27 cellular contexts compared by ENCODE assay signal in the genomic region with DNA sequence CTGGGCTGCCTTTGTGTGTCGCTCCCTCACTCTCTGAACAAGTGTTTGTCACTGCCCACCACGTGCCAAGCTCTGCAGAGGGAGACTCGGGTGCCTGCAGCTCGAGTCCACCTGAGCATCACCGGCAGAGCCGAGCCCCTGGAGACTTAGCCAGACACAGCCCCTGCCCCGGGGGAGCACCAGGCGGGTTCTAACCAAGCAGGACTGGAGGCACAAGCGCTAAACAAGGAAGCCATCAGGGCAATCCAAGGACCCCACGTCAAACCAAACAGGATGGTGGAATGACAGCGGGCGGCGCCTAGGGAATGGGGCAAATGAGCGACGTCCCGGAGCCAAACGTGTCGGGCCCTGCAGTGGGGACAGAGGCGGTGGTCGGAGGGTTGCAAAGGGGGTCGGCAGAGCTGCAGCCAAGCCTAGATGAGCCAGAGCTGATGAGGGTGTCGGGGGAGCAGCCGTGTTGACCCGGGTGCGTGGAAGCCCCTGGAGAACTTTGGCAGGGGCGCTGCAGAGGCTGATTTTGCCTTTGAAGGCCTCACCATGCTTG. TPM values are rescaled to one million over a fixed set of nuclear protein-coding genes. Genes with fewer than 3 reads are reported as not detected.
A peak's percentile ranks its signal among the peaks of the same experiment; 100 is the strongest.
DNase-seq lines count a peak whose midpoint lies in the region; ATAC-seq, FAIRE-seq and TF ChIP-seq lines count a peak whose summit lies in the region.
"Had no signal": no experiment of that assay in that cellular context is flagged by ENCODE, and none has a peak within 500 bp of the region (broad histone marks: within the 10 kb centered on the region; RNA-seq: fewer than 3 reads in every experiment).

No MANE protein-coding gene starts in this region.

- H3K4me3 ChIP-seq in A549, result no peak overlapping the region
- H3K4me3 ChIP-seq in BLaER1, result peak overlapping the region; percentile 43; the same call in 1 of the 2 replicates
- H3K4me3 ChIP-seq in neuronal stem cell (ENCODE audit: low read length in 2 of 2), result no peak overlapping the region
- H3K4me3 ChIP-seq: neural progenitor cell, PC-9 had no signal

- no peak for TF ChIP-seq POLR2A in A549 (IDR thresholded peaks at IDR 0.05; ENCODE audit: low read length)

- H3K9me3 Mint-ChIP-seq in chondrocyte (ENCODE audit: low read depth), result no peaks in the 10 kb centered on the region
- H3K9me3 Mint-ChIP-seq in activated CD4-positive, alpha-beta T cell treated with anti-CD3 and anti-CD28 coated beads, Interleukin-2, amount 10 ng/mL, durations not matched to agents 24 days and 14 days, result no peaks in the 10 kb centered on the region
- H3K9me3 Mint-ChIP-seq: activated naive CD4-positive, alpha-beta T cell treated with anti-CD3 and anti-CD28 coated beads, Interleukin-2, amount 50 U/mL, for 72 hours; memory B cell had no signal

- H2BK12ac ChIP-seq in neuronal stem cell (ENCODE audit: low read length), result peak overlapping the region; percentile 66

- FAIRE-seq in A549 (lab: Jason Lieb, UNC), result no peak
- FAIRE-seq: G401.6 had no signal

- no peak overlapping the region for H3K27ac Mint-ChIP-seq in chondrocyte (ENCODE audit: unreplicated experiment)
- H3K27ac Mint-ChIP-seq in activated CD4-positive, alpha-beta T cell treated with anti-CD3 and anti-CD28 coated beads, Interleukin-2, amount 10 ng/mL, durations not matched to agents 24 days and 14 days, result no peak overlapping the region
- H3K27ac Mint-ChIP-seq: activated CD8-positive, alpha-beta T cell treated with anti-CD3 and anti-CD28 coated beads, Interleukin-2, amount 10 ng/mL, durations not matched to agents 7 days and 5 days; memory B cell had no signal

- peaks cover 13% of the 10 kb centered on the region for H3K4me1 ChIP-seq in A549
- peaks cover 81% of the 10 kb centered on the region for H3K4me1 ChIP-seq in BLaER1
- peaks cover 16 to 22% of the 10 kb centered on the region in 2 donors for H3K4me1 ChIP-seq in neuronal stem cell (ENCODE audit: control insufficient read depth in 2 of 2, insufficient read depth in 1 of 2, low read depth in 1 of 2, low read length in 2 of 2)
- H3K4me1 ChIP-seq: Caco-2 had no signal

- peak overlapping the region; percentile 65 for H4K91ac ChIP-seq in neuronal stem cell (ENCODE audit: low read depth, low read length, poor library complexity)

- H3K36me3 Mint-ChIP-seq in chondrocyte (ENCODE audit: low read depth), result no peaks in the 10 kb centered on the region
- no peaks in the 10 kb centered on the region for H3K36me3 Mint-ChIP-seq in activated CD4-positive, alpha-beta T cell treated with anti-CD3 and anti-CD28 coated beads, Interleukin-2, amount 10 ng/mL, durations not matched to agents 24 days and 14 days (ENCODE audit: low read depth)
- H3K36me3 Mint-ChIP-seq: activated naive CD4-positive, alpha-beta T cell treated with anti-CD3 and anti-CD28 coated beads, Interleukin-2, amount 50 U/mL, for 72 hours had no signal

- H3K27me3 ChIP-seq in BLaER1 (no peaks in the 10 kb centered on the region), neuronal stem cell (ENCODE audit: control insufficient read depth in 3 of 3, insufficient read depth in 3 of 3, low read depth in 1 of 3, low read length in 3 of 3) (no peaks in the 10 kb centered on the region)
- H3K27me3 ChIP-seq: neural progenitor cell had no signal

- no peak for TF ChIP-seq RAD21 in A549 (conservative IDR thresholded peaks at IDR 0.05 in 1 of 2, IDR thresholded peaks at IDR 0.05 in 1 of 2)

- peaks cover 48% of the 10 kb centered on the region for H3K4me1 Mint-ChIP-seq in chondrocyte (ENCODE audit: low read depth)
- peaks cover 17% of the 10 kb centered on the region for H3K4me1 Mint-ChIP-seq in activated CD4-positive, alpha-beta T cell treated with anti-CD3 and anti-CD28 coated beads, Interleukin-2, amount 10 ng/mL, durations not matched to agents 24 days and 14 days

- no peak overlapping the region for H2AFZ ChIP-seq in neuronal stem cell (ENCODE audit: low read length)
- H2AFZ ChIP-seq: neural progenitor cell, PC-9 had no signal

- WGBS in A549 (ENCODE audit: missing lambda C conversion rate), result 88% methylated on average over 21 of the region's 26 CpGs
- no CpG with 5 or more reads among the region's 26 CpGs for WGBS in neuronal stem cell (ENCODE audit: extremely low coverage in 2 of 2, insufficient read length in 2 of 2, insufficient replicate concordance in 1 of 2), 2 donors

- H3K18ac ChIP-seq in neuronal stem cell (ENCODE audit: low read length), result peak overlapping the region; percentile 67

- H3K4me2 ChIP-seq in A549, result peak overlapping the region; percentile 53; the same call in 1 of the 3 replicates
- H3K4me2 ChIP-seq in BLaER1, result peak overlapping the region; percentile 87
- no peak overlapping the region for H3K4me2 ChIP-seq in neuronal stem cell (ENCODE audit: insufficient read depth, low read length, poor library complexity, severe bottlenecking)
- H3K4me2 ChIP-seq: neural progenitor cell, PC-9 had no signal

- intact Hi-C loops in left colon (cut with DNase I, micrococcal nuclease), result no loop called here
- intact Hi-C loops in activated CD4-positive, alpha-beta T cell treated with anti-CD3 and anti-CD28 coated beads, Interleukin-2, amount 10 ng/mL, durations not matched to agents 24 days and 14 days (cut with micrococcal nuclease), result no loop called here

- H4K20me1 ChIP-seq in BLaER1, result peaks cover 68% of the 10 kb centered on the region

- H3K9ac ChIP-seq in BLaER1, result peak overlapping the region; percentile 75
- H3K9ac ChIP-seq in neuronal stem cell (ENCODE audit: low read depth, low read length, poor library complexity), result peak overlapping the region; percentile 67
- H3K9ac ChIP-seq: neural progenitor cell had no signal

- CTCF ChIA-PET in A549 (lab: Yijun Ruan, JAX), result interaction anchor here (1.2 kb wide), 1 partner anchor 76 kb away, joined by 3 read pairs; no protein-coding TSS in a partner anchor

- H3K4ac ChIP-seq in neuronal stem cell (ENCODE audit: low read length), result peak overlapping the region; percentile 37

- no peaks in the 10 kb centered on the region for H3K9me3 ChIP-seq in A549
- no peaks in the 10 kb centered on the region for H3K9me3 ChIP-seq in BLaER1
- no peaks in the 10 kb centered on the region for H3K9me3 ChIP-seq in neuronal stem cell (replicated peaks in 1 of 2; ENCODE audit: control insufficient read depth in 2 of 2, insufficient read depth in 1 of 2, low read depth in 1 of 2, low read length in 2 of 2)
- H3K9me3 ChIP-seq: Caco-2 had no signal

- peak overlapping the region; percentile 54 to 56; a peak in 4 of 6 replicates for H3K27ac ChIP-seq in A549
- peak overlapping the region; percentile 80 for H3K27ac ChIP-seq in BLaER1
- H3K27ac ChIP-seq in neuronal stem cell (replicated peaks; ENCODE audit: low read length), result no peak overlapping the region
- H3K27ac ChIP-seq: C4-2B, neural progenitor cell, PC-9 had no signal

- TF ChIP-seq CTCF in A549 (IDR thresholded peaks at IDR 0.05) (no peak), chondrocyte (IDR thresholded peaks at IDR 0.05) (no peak)

- TF ChIP-seq EP300 in A549 (IDR thresholded peaks at IDR 0.05), result no peak

- peak overlapping the region; percentile 54 for H2BK15ac ChIP-seq in neuronal stem cell (ENCODE audit: low read length)

- no peak overlapping the region for H4K8ac ChIP-seq in neuronal stem cell (ENCODE audit: low read depth, low read length)

- ATAC-seq in A549, result no peak
- ATAC-seq in left colon, result no peak
- ATAC-seq: activated CD8-positive, alpha-beta T cell treated with anti-CD3 and anti-CD28 coated beads, Interleukin-2, amount 10 ng/mL, durations not matched to agents 7 days and 5 days; activated naive CD4-positive, alpha-beta T cell treated with anti-CD3 and anti-CD28 coated beads, Interleukin-2, amount 50 U/mL, for 72 hours; HCT116 had no signal

- H3K36me3 ChIP-seq in BLaER1 (no peaks in the 10 kb centered on the region), neuronal stem cell (replicated peaks in 1 of 2; ENCODE audit: control insufficient read depth in 2 of 2, insufficient read depth in 2 of 2, low read length in 2 of 2) (no peaks in the 10 kb centered on the region)
- H3K36me3 ChIP-seq: neural progenitor cell had no signal

- no peak overlapping the region for H2BK120ac ChIP-seq in neuronal stem cell (ENCODE audit: low read depth, low read length)

- no peak overlapping the region for H2BK5ac ChIP-seq in neuronal stem cell (ENCODE audit: low read length)

- POLR2A ChIA-PET in A549 (lab: Yijun Ruan, JAX), result no interaction called here

- H3K14ac ChIP-seq in neuronal stem cell (ENCODE audit: low read length), result peak overlapping the region; percentile 10

- H3K27me3 Mint-ChIP-seq in chondrocyte (ENCODE audit: low read depth), result no peaks in the 10 kb centered on the region
- no peaks in the 10 kb centered on the region for H3K27me3 Mint-ChIP-seq in activated CD4-positive, alpha-beta T cell treated with anti-CD3 and anti-CD28 coated beads, Interleukin-2, amount 10 ng/mL, durations not matched to agents 24 days and 14 days
- H3K27me3 Mint-ChIP-seq: memory B cell, progenitor cell of endocrine pancreas had no signal

- no peak overlapping the region for H3K4me3 Mint-ChIP-seq in chondrocyte (ENCODE audit: unreplicated experiment)
- H3K4me3 Mint-ChIP-seq in activated CD4-positive, alpha-beta T cell treated with anti-CD3 and anti-CD28 coated beads, Interleukin-2, amount 10 ng/mL, durations not matched to agents 24 days and 14 days, result no peak overlapping the region
- H3K4me3 Mint-ChIP-seq: activated CD8-positive, alpha-beta T cell treated with anti-CD3 and anti-CD28 coated beads, Interleukin-2, amount 10 ng/mL, durations not matched to agents 7 days and 5 days; memory B cell; neural progenitor cell had no signal

- peak overlapping the region; percentile 88 for H2AK5ac ChIP-seq in neuronal stem cell (ENCODE audit: low read depth, low read length)

- H3K79me1 ChIP-seq in neuronal stem cell (ENCODE audit: low read depth, low read length), result peaks cover 9% of the 10 kb centered on the region

- DNase-seq in A549 (ENCODE audit: low read depth in 1 of 2, low spot score in 1 of 2), result no peak
- DNase-seq in chondrocyte (ENCODE audit: low spot score), result peak; percentile 90
- no peak for DNase-seq in neuronal stem cell (ENCODE audit: low spot score)
- DNase-seq in left colon, result no peak
- DNase-seq in NCI-H146 (lab: John Stamatoyannopoulos, UW), result no peak
- no peak for DNase-seq in activated CD4-positive, alpha-beta T cell treated with anti-CD3 and anti-CD28 coated beads, Interleukin-2, amount 10 ng/mL, durations not matched to agents 24 days and 14 days
- no peak for DNase-seq in NCI-H1048 (lab: John Stamatoyannopoulos, UW)
- DNase-seq: activated CD8-positive, alpha-beta T cell treated with anti-CD3 and anti-CD28 coated beads, Interleukin-2, amount 10 ng/mL, durations not matched to agents 7 days and 5 days; activated T-cell treated with anti-CD3 and anti-CD28 coated beads for 4 hours; Caco-2; central memory CD4-positive, alpha-beta T cell; foreskin melanocyte; hippocampal formation; NCI-H1436; NCI-H2107; PC-9; SHP77; stimulated activated CD4-positive, alpha-beta T cell treated with anti-CD3 and anti-CD28 coated beads, Interleukin-4, amount 100 ng/mL, for 4 hours; T-helper 9 cell had no signal

- H3K23ac ChIP-seq in neuronal stem cell (ENCODE audit: low read depth, low read length, poor library complexity), result peak overlapping the region; percentile 13

RNA-seq across cellular contexts. Expression of a gene that starts 2.0 kb away (rescaled TPM):
- polyA plus RNA-seq in A549 (2011; rRNA removed), result 13.1 and 13.2 TPM in 2 replicates
- 9.7 and 14.9 TPM in 2 replicates for polyA plus RNA-seq in A549 (2012; cell fraction: cytosol; rRNA removed)
- 15.6 and 18.2 TPM in 2 replicates for polyA plus RNA-seq in A549 (2012; cell fraction: nucleus; rRNA removed)
- polyA plus RNA-seq in A549 (2017; fragmentation: RNase III; extraction: RNeasy Plus Mini Kit Qiagen cat#74134 plus additional on column Dnase treatment), result 6.0 to 8.1 TPM (median 7.7 TPM) in 3 replicates
- polyA minus RNA-seq in A549 (2011; rRNA and poly(A)+ RNA removed), result 27.3 and 40.6 TPM in 2 replicates
- total RNA-seq in chondrocyte, result 23.8 to 44.8 TPM (median 31.7 TPM) in 3 replicates
- 13.1 TPM for polyA plus RNA-seq in neuronal stem cell (2013, experiment 1 of 2)
- polyA plus RNA-seq in neuronal stem cell (2013, experiment 2 of 2), result 11.3 TPM
- 100 to 1,000 TPM; 178 to 213 TPM for total RNA-seq in left colon
- 63.8 and 66.1 TPM in 2 replicates for total RNA-seq in activated CD4-positive, alpha-beta T cell treated with anti-CD3 and anti-CD28 coated beads, Interleukin-2, amount 10 ng/mL, durations not matched to agents 24 days and 14 days
